Comparison of ENCODE assay signal across 18 cellular contexts in genomic region chr6:71851214-71851613, GRCh38. TPM values are rescaled to one million over a fixed set of nuclear protein-coding genes. Genes with fewer than 3 reads are reported as not detected.
DNase-seq lines count a peak whose midpoint lies in the region; ATAC-seq and TF ChIP-seq lines count a peak whose summit lies in the region.
"Had no signal": no experiment of that assay in that cellular context is flagged by ENCODE, and none has a peak within 500 bp of the region (broad histone marks: within the 10 kb centered on the region; RNA-seq: fewer than 3 reads in every experiment).

No MANE protein-coding gene starts in this region.

- H3K4me1 ChIP-seq in IMR-90 (ENCODE audit: control insufficient read depth, insufficient read depth, low read length) (no peaks in the 10 kb centered on the region), aorta (ENCODE audit: control insufficient read depth in 1 of 2, insufficient read depth in 2 of 2, low read length in 2 of 2) (no peaks in the 10 kb centered on the region)
- H3K4me1 ChIP-seq: A549, BE2C, BLaER1 had no signal

- intact Hi-C loops in IMR-90 (cut with micrococcal nuclease) (no loop called here), aorta (cut with DNase I) (no loop called here)

- POLR2A ChIA-PET in IMR-90 (lab: Charles Lee; ENCODE audit: unreplicated experiment): no interaction called here

- no peak overlapping the region for H2AFZ ChIP-seq in IMR-90 (replicated peaks; ENCODE audit: low read length, poor library complexity)

- H3K36me3 ChIP-seq in IMR-90 (ENCODE audit: control insufficient read depth, insufficient read depth, low read length): no peaks in the 10 kb centered on the region
- no peaks in the 10 kb centered on the region for H3K36me3 ChIP-seq in aorta (ENCODE audit: control insufficient read depth in 1 of 2, insufficient read depth in 2 of 2, low read length in 1 of 2)
- H3K36me3 ChIP-seq: BE2C, BLaER1 had no signal

- no peak for ATAC-seq in IMR-90 (ENCODE audit: low read depth)
- ATAC-seq in GM21529 (IDR thresholded peaks at IDR 0.05; ENCODE audit: unreplicated experiment): no peak
- no peak for ATAC-seq in aorta (ENCODE audit: low FRiP score)
- ATAC-seq: A549 had no signal

- CTCF ChIA-PET in IMR-90 (lab: Yijun Ruan, JAX): no interaction called here

- DNase-seq in NOMO-1 treated with DMSO at 0.1 percent for 48 hours (lab: John Stamatoyannopoulos, UW; ENCODE audit: unreplicated experiment): peak; percentile 28
- no peak for DNase-seq in NOMO-1 treated with dmso at 0.1 percent for 144 hours (lab: John Stamatoyannopoulos, UW; ENCODE audit: unreplicated experiment)
- no peak for DNase-seq in IMR-90
- DNase-seq in aorta: no peak
- DNase-seq: BE2C; C1 segment of cervical spinal cord; Caco-2; Calu3; CD4-positive, alpha-beta memory T cell; CD4-positive, CD25-positive, alpha-beta regulatory T cell; DMS79 treated with DMSO at 0.1 percent for 48 hours; GF-D8 had no signal

- H3K79me1 ChIP-seq in IMR-90 (ENCODE audit: low read depth in 1 of 2, low read length in 2 of 2): no peaks in the 10 kb centered on the region

- no CpG with 5 or more reads among the region's 1 CpG for WGBS in IMR-90 (ENCODE audit: extremely low coverage in 2 of 2, insufficient read length in 1 of 2), 2 experiments
- 45 to 52% methylated on average over 1 of the region's 1 CpG for WGBS in aorta, 2 donors

- no peak overlapping the region for H2AK9ac ChIP-seq in IMR-90 (replicated peaks; ENCODE audit: low read depth, low read length, poor library complexity)

- H4K20me1 ChIP-seq in IMR-90 (ENCODE audit: insufficient read depth, low read length): no peaks in the 10 kb centered on the region
- H4K20me1 ChIP-seq: BLaER1 had no signal

- H3K14ac ChIP-seq in IMR-90 (replicated peaks; ENCODE audit: low read depth, low read length): no peak overlapping the region

- H4K5ac ChIP-seq in IMR-90 (ENCODE audit: low read depth, low read length): no peak overlapping the region

- no peak overlapping the region for H2BK15ac ChIP-seq in IMR-90 (ENCODE audit: low read depth, low read length)

- no peak overlapping the region for H2AK5ac ChIP-seq in IMR-90 (ENCODE audit: low read depth, low read length)

- peak overlapping the region; percentile 28; the same call in 1 of the 2 replicates for H3K4me2 ChIP-seq in IMR-90 (ENCODE audit: low read depth, low read length)
- H3K4me2 ChIP-seq: A549, BLaER1 had no signal

- H3K27me3 ChIP-seq in IMR-90 (ENCODE audit: control insufficient read depth, insufficient read depth, low read length) (no peaks in the 10 kb centered on the region), aorta (ENCODE audit: control insufficient read depth in 1 of 2, insufficient read depth in 2 of 2, low read length in 1 of 2) (no peaks in the 10 kb centered on the region)
- H3K27me3 ChIP-seq: BE2C, BLaER1 had no signal

- H4K8ac ChIP-seq in IMR-90 (ENCODE audit: low read depth in 2 of 2, low read length in 2 of 2): no peak overlapping the region

- H3K4me3 ChIP-seq in IMR-90 (ENCODE audit: insufficient read depth, low read depth, low read length) (no peak overlapping the region), aorta (ENCODE audit: low read length in 2 of 2) (no peak overlapping the region)
- H3K4me3 ChIP-seq: A549, BLaER1 had no signal

- H2BK20ac ChIP-seq in IMR-90 (ENCODE audit: low read depth, low read length): no peak overlapping the region

- H3K9me3 ChIP-seq in IMR-90 (ENCODE audit: control insufficient read depth, insufficient read depth, low read length) (no peaks in the 10 kb centered on the region), aorta (ENCODE audit: control insufficient read depth, low read length) (no peaks in the 10 kb centered on the region)
- H3K9me3 ChIP-seq: A549, BE2C, BLaER1, Caco-2 had no signal

- no peaks in the 10 kb centered on the region for H3K9me1 ChIP-seq in IMR-90 (ENCODE audit: insufficient read depth, low read length)

- H3K56ac ChIP-seq in IMR-90 (ENCODE audit: extremely low read depth, insufficient read depth, low read length): no peak overlapping the region

- dilution Hi-C loops in IMR-90 (cut with HindIII; ENCODE audit: low sequenced_read_pairs, unreplicated experiment): no loop called here

- H2BK5ac ChIP-seq in IMR-90 (ENCODE audit: low read depth, low read length, poor library complexity, severe bottlenecking): no peak overlapping the region

- TF ChIP-seq POLR2A in IMR-90 (IDR thresholded peaks at IDR 0.05; ENCODE audit: low read depth, low read length): no peak

- no peak overlapping the region for H3K9ac ChIP-seq in IMR-90 (ENCODE audit: low read depth, low read length)
- H3K9ac ChIP-seq: BLaER1 had no signal

- H3K27ac ChIP-seq in IMR-90 (ENCODE audit: insufficient read depth, low read length) (no peak overlapping the region), aorta (ENCODE audit: low read depth in 1 of 2, low read length in 2 of 2) (no peak overlapping the region)
- H3K27ac ChIP-seq: 22Rv1, A549, BLaER1 had no signal

- BruUV-seq in IMR-90 (replicated peaks; lab: Mats Ljungman, UMichigan): no TSS peak

- H3K4ac ChIP-seq in IMR-90 (ENCODE audit: low read depth, low read length): no peak overlapping the region

- no peak for TF ChIP-seq RAD21 in IMR-90 (IDR thresholded peaks at IDR 0.05; ENCODE audit: low read length)

- H3K23ac ChIP-seq in IMR-90 (ENCODE audit: low read depth, low read length): no peak overlapping the region

- in situ Hi-C loops in IMR-90 (cut with MboI; ENCODE audit: low sequenced_read_pairs): no loop called here

- no peak for TF ChIP-seq CTCF in IMR-90 (conservative IDR thresholded peaks at IDR 0.05; ENCODE audit: low read depth, low read length)

- H2BK120ac ChIP-seq in IMR-90 (ENCODE audit: low read depth, low read length): no peak overlapping the region

- H4K91ac ChIP-seq in IMR-90 (ENCODE audit: insufficient read depth, low read depth, low read length): no peak overlapping the region

- H3K18ac ChIP-seq in IMR-90 (ENCODE audit: low read depth, low read length): no peak overlapping the region

TF ChIP-seq in IMR-90, 13 proteins besides CTCF, POLR2A, EP300 and RAD21:
- TF ChIP-seq FOS (IDR thresholded peaks at IDR 0.05; ENCODE audit: low read depth, low read length) (no peak), CEBPB (IDR thresholded peaks at IDR 0.05; ENCODE audit: low read depth, low read length) (peak; percentile 68; the same call in 1 of the 2 replicates)

RNA-seq across cellular contexts. Expression of gene RIMS1, which starts 35.1 kb away (rescaled TPM):
- total RNA-seq in IMR-90 (2012; rRNA removed) (3.3 and 3.8 TPM in 2 replicates), aorta (1 to 10 TPM; 4.8 to 5.7 TPM)
- polyA plus RNA-seq in IMR-90 (2012; rRNA removed) (0.44 and 0.46 TPM in 2 replicates), aorta (under 1 TPM in 1 of 2 donors, not detected in 1; under 0.01 TPM)
- polyA plus RNA-seq in IMR-90 (2012; cell fraction: cytosol; rRNA removed): 0.12 and 0.14 TPM in 2 replicates
- polyA plus RNA-seq in IMR-90 (2012; cell fraction: nucleus; rRNA removed; ENCODE audit: low replicate concordance): 0.22 and 1.1 TPM in 2 replicates
- total RNA-seq: A172; CD4-positive, alpha-beta memory T cell; CD4-positive, CD25-positive, alpha-beta regulatory T cell had no signal
- polyA plus RNA-seq: CD14-positive monocyte; CD4-positive, alpha-beta memory T cell; CD4-positive, CD25-positive, alpha-beta regulatory T cell had no signal
